In the genomic region with DNA sequence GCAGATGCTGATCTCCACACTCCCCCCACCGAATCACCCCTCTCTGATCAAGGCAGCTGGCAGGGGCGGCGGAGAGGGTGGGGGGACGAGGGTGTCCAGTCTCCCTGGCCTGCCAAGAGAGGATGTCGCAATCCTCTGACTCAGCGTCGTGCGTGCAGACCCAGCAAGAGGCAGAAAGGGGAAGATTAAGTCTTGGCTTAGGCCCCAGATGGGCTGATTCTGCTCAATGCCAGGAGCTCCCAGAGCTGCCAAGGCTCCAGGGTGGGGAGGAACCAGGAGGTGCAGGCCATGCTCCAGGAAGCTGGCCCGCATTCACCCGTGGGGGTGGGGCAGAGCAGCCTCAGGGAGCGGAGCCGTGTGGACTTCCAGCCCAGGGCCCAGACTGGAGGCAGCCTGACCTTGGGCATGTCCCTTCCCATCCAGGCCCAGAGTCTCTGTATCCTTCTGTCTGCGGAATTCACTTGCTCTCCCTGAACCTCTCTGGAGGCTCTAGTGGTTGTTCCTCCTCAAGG, we compare ENCODE assay signal across 1 cellular context.
TF ChIP-seq lines count a peak whose summit lies in the region.

No MANE protein-coding gene starts in this region.

TF ChIP-seq in HEK293, 187 proteins besides CTCF, POLR2A, EP300 and RAD21 (continued from another document):
- TF ChIP-seq ZNF223 (tag by site-specific recombination; IDR thresholded peaks at IDR 0.05), result 0 out of 2 replicates have a peak, but pooled peaks have one; percentile 56
- TF ChIP-seq ZNF24 (tag by site-specific recombination; IDR thresholded peaks at IDR 0.05), result 0 out of 2 replicates have a peak, but pooled peaks have one; percentile 46
- TF ChIP-seq ZFP41 (tag by site-specific recombination; IDR thresholded peaks at IDR 0.05; ENCODE audit: borderline replicate concordance), result no peak
- TF ChIP-seq OSR2 (tag by site-specific recombination; IDR thresholded peaks at IDR 0.05), result 0 out of 2 replicates have a peak, but pooled peaks have one; percentile 17
- no peak for TF ChIP-seq ZNF792 (tag by site-specific recombination; IDR thresholded peaks at IDR 0.05)
- TF ChIP-seq AEBP2 (tag by site-specific recombination; IDR thresholded peaks at IDR 0.05; ENCODE audit: borderline replicate concordance), result no peak
- TF ChIP-seq ZNF133 (tag by site-specific recombination; IDR thresholded peaks at IDR 0.05), result no peak
- TF ChIP-seq WT1 (tag by site-specific recombination; IDR thresholded peaks at IDR 0.05), result 0 out of 2 replicates have a peak, but pooled peaks have one; percentile 29
- TF ChIP-seq ZNF677 (tag by site-specific recombination; IDR thresholded peaks at IDR 0.05), result no peak
- no peak for TF ChIP-seq MEIS1 (CRISPR knock-in tag; IDR thresholded peaks at IDR 0.05; ENCODE audit: borderline replicate concordance)
- no peak for TF ChIP-seq ZNF37A (tag by site-specific recombination; IDR thresholded peaks at IDR 0.05)
- TF ChIP-seq ZFP37 (tag by site-specific recombination; IDR thresholded peaks at IDR 0.05), result peak; percentile 62; the same call in 1 of the 2 replicates
- peak; percentile 71 for TF ChIP-seq GLIS2 (tag by site-specific recombination; IDR thresholded peaks at IDR 0.05)
- TF ChIP-seq ZBTB8A (tag by site-specific recombination; IDR thresholded peaks at IDR 0.05), result peak; percentile 78
- no peak for TF ChIP-seq REPIN1 (tag by site-specific recombination; IDR thresholded peaks at IDR 0.05; ENCODE audit: low read depth)
- TF ChIP-seq ZNF121 (tag by site-specific recombination; IDR thresholded peaks at IDR 0.05), result no peak
- TF ChIP-seq, protein P1, sequence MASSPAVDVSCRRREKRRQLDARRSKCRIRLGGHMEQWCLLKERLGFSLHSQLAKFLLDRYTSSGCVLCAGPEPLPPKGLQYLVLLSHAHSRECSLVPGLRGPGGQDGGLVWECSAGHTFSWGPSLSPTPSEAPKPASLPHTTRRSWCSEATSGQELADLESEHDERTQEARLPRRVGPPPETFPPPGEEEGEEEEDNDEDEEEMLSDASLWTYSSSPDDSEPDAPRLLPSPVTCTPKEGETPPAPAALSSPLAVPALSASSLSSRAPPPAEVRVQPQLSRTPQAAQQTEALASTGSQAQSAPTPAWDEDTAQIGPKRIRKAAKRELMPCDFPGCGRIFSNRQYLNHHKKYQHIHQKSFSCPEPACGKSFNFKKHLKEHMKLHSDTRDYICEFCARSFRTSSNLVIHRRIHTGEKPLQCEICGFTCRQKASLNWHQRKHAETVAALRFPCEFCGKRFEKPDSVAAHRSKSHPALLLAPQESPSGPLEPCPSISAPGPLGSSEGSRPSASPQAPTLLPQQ (tag by site-specific recombination; IDR thresholded peaks at IDR 0.05), result peak; percentile 77
- TF ChIP-seq ZNF239 (tag by site-specific recombination; IDR thresholded peaks at IDR 0.05), result no peak
- no peak for TF ChIP-seq FEZF1 (tag by site-specific recombination; IDR thresholded peaks at IDR 0.05)
- peak; percentile 72; the same call in 1 of the 2 replicates for TF ChIP-seq ZEB2 (tag by site-specific recombination; IDR thresholded peaks at IDR 0.05)
- no peak for TF ChIP-seq MYNN (tag by site-specific recombination; IDR thresholded peaks at IDR 0.05; ENCODE audit: borderline replicate concordance)
- TF ChIP-seq ZBTB48 (tag by site-specific recombination; IDR thresholded peaks at IDR 0.05), result peak; percentile 90
- no peak for TF ChIP-seq ZNF433 (tag by site-specific recombination; IDR thresholded peaks at IDR 0.05; ENCODE audit: low read depth)
- TF ChIP-seq ZBTB1 (tag by site-specific recombination; IDR thresholded peaks at IDR 0.05), result no peak
- no peak for TF ChIP-seq ATF2 (tag by site-specific recombination; IDR thresholded peaks at IDR 0.05; ENCODE audit: low read depth)
- 0 out of 2 replicates have a peak, but pooled peaks have one; percentile 30 for TF ChIP-seq ZBTB10 (tag by site-specific recombination; IDR thresholded peaks at IDR 0.05)
- TF ChIP-seq KLF8 (tag by site-specific recombination; IDR thresholded peaks at IDR 0.05), result peak; percentile 44; the same call in 1 of the 2 replicates
- TF ChIP-seq KLF1 (tag by site-specific recombination; IDR thresholded peaks at IDR 0.05), result peak; percentile 66
- TF ChIP-seq ZNF660 (tag by site-specific recombination; IDR thresholded peaks at IDR 0.05), result peak; percentile 91
- peak; percentile 95 for TF ChIP-seq ZNF398 (tag by site-specific recombination; IDR thresholded peaks at IDR 0.05)
- TF ChIP-seq ZNF530 (tag by site-specific recombination; IDR thresholded peaks at IDR 0.05; ENCODE audit: low read depth), result no peak
- TF ChIP-seq, protein P2, sequence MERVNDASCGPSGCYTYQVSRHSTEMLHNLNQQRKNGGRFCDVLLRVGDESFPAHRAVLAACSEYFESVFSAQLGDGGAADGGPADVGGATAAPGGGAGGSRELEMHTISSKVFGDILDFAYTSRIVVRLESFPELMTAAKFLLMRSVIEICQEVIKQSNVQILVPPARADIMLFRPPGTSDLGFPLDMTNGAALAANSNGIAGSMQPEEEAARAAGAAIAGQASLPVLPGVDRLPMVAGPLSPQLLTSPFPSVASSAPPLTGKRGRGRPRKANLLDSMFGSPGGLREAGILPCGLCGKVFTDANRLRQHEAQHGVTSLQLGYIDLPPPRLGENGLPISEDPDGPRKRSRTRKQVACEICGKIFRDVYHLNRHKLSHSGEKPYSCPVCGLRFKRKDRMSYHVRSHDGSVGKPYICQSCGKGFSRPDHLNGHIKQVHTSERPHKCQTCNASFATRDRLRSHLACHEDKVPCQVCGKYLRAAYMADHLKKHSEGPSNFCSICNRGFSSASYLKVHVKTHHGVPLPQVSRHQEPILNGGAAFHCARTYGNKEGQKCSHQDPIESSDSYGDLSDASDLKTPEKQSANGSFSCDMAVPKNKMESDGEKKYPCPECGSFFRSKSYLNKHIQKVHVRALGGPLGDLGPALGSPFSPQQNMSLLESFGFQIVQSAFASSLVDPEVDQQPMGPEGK (tag by site-specific recombination; IDR thresholded peaks at IDR 0.05), result peak; percentile 91
- peak; percentile 68 for TF ChIP-seq ZXDB (tag by site-specific recombination; IDR thresholded peaks at IDR 0.05)
- peak; percentile 40; the same call in 1 of the 2 replicates for TF ChIP-seq ZNF394 (tag by site-specific recombination; IDR thresholded peaks at IDR 0.05; ENCODE audit: borderline replicate concordance)
- TF ChIP-seq SP7 (tag by site-specific recombination; IDR thresholded peaks at IDR 0.05), result peak; percentile 90
- TF ChIP-seq ZNF629 (tag by site-specific recombination; IDR thresholded peaks at IDR 0.05), result peak; percentile 61; the same call in 1 of the 2 replicates
- TF ChIP-seq ZNF777 (tag by site-specific recombination; IDR thresholded peaks at IDR 0.05; ENCODE audit: borderline replicate concordance), result no peak
- no peak for TF ChIP-seq ZNF16 (tag by site-specific recombination; IDR thresholded peaks at IDR 0.05; ENCODE audit: low read depth)
- no peak for TF ChIP-seq YY2 (tag by site-specific recombination; IDR thresholded peaks at IDR 0.05)
- no peak for TF ChIP-seq ZNF354C (tag by site-specific recombination; IDR thresholded peaks at IDR 0.05; ENCODE audit: borderline replicate concordance, low read depth)
- peak; percentile 96 for TF ChIP-seq ZNF600 (tag by site-specific recombination; IDR thresholded peaks at IDR 0.05)
- peak; percentile 67 for TF ChIP-seq SP2 (tag by site-specific recombination; IDR thresholded peaks at IDR 0.05)
- TF ChIP-seq ZNF48 (tag by site-specific recombination; IDR thresholded peaks at IDR 0.05), result no peak
- TF ChIP-seq ZNF335 (tag by site-specific recombination; conservative IDR thresholded peaks at IDR 0.05), result peak; percentile 38
- TF ChIP-seq KLF16 (tag by site-specific recombination; IDR thresholded peaks at IDR 0.05), result peak; percentile 57; the same call in 1 of the 2 replicates
- peak; percentile 54; the same call in 1 of the 2 replicates for TF ChIP-seq ZSCAN30 (tag by site-specific recombination; IDR thresholded peaks at IDR 0.05)
- TF ChIP-seq PRDM1 (tag by site-specific recombination; IDR thresholded peaks at IDR 0.05), result 0 out of 2 replicates have a peak, but pooled peaks have one; percentile 5
- TF ChIP-seq ZFP69B (tag by site-specific recombination; IDR thresholded peaks at IDR 0.05), result peak; percentile 53; the same call in 1 of the 2 replicates
- TF ChIP-seq ZBTB17 (tag by site-specific recombination; IDR thresholded peaks at IDR 0.05), result peak; percentile 92
